Comparison of ENCODE assay signal across 10 cellular contexts in genomic region chr2:10404324-10405143, GRCh38. TPM values are rescaled to one million over a fixed set of nuclear protein-coding genes. Genes with fewer than 3 reads are reported as not detected.
DNase-seq lines count a peak whose midpoint lies in the region; ATAC-seq, FAIRE-seq and TF ChIP-seq lines count a peak whose summit lies in the region.
"Had no signal": no experiment of that assay in that cellular context is flagged by ENCODE, and none has a peak within 500 bp of the region (broad histone marks: within the 10 kb centered on the region; RNA-seq: fewer than 3 reads in every experiment).

No MANE protein-coding gene starts in this region.

- H3K9ac ChIP-seq in endothelial cell of umbilical vein (replicated peaks; ENCODE audit: extremely low read depth, insufficient read depth, low read length) = peak overlapping the region; percentile 54
- H3K9ac ChIP-seq in smooth muscle cell (ENCODE audit: low read depth) = no peak overlapping the region

- dilution Hi-C loops in endothelial cell of umbilical vein (cut with MboI; ENCODE audit: extremely low pct_ligation_motif_present, low sequenced_read_pairs) = no loop called here

- no peak for TF ChIP-seq CTCF in endothelial cell of umbilical vein (IDR thresholded peaks at IDR 0.05; ENCODE audit: extremely low read depth in 1 of 2, insufficient read depth in 1 of 2, low read depth in 1 of 2, low read length in 2 of 2)
- TF ChIP-seq CTCF in smooth muscle cell (IDR thresholded peaks at IDR 0.05; ENCODE audit: borderline replicate concordance, insufficient read depth, poor library complexity, severe bottlenecking) = no peak

- no peak overlapping the region for H2AFZ ChIP-seq in endothelial cell of umbilical vein (ENCODE audit: low read depth, low read length)
- H2AFZ ChIP-seq in smooth muscle cell (ENCODE audit: low read depth) = no peak overlapping the region

- H3K9me1 ChIP-seq in endothelial cell of umbilical vein (replicated peaks; ENCODE audit: control insufficient read depth, extremely low read depth, insufficient read depth, low read length) = no peaks in the 10 kb centered on the region

- peaks cover 28 to 29% of the 10 kb centered on the region in 2 donors for H3K36me3 Mint-ChIP-seq in stimulated activated naive B cell treated with anti-CD40 and anti-IgM and Interleukin-4, amounts not matched to agents 10 μg/mL and 1 μg/mL and 100 μg/mL, for 72 hours

- H4K20me1 ChIP-seq in endothelial cell of umbilical vein (replicated peaks; ENCODE audit: control insufficient read depth, extremely low read depth, insufficient read depth, low read length) (no peaks in the 10 kb centered on the region), smooth muscle cell (ENCODE audit: low read depth) (no peaks in the 10 kb centered on the region)

- POLR2A ChIA-PET in endothelial cell of umbilical vein (lab: Charles Lee) = no interaction called here

- H3K79me2 ChIP-seq in endothelial cell of umbilical vein (ENCODE audit: control insufficient read depth, insufficient read depth, low read length) (peaks cover 1% of the 10 kb centered on the region), smooth muscle cell (ENCODE audit: low read depth) (no peaks in the 10 kb centered on the region)

- FAIRE-seq in endothelial cell of umbilical vein (lab: Jason Lieb, UNC) = peak; percentile 18

- H3K36me3 ChIP-seq in endothelial cell of umbilical vein (ENCODE audit: control insufficient read depth in 2 of 2, extremely low read depth in 1 of 2, insufficient read depth in 2 of 2, low read length in 2 of 2) (peaks cover 0 to 3% of the 10 kb centered on the region in 2 experiments), smooth muscle cell (ENCODE audit: low read depth) (no peaks in the 10 kb centered on the region)

- DNase-seq in A172 (ENCODE audit: low spot score) = peak; percentile 58
- DNase-seq in NCI-H69 (lab: John Stamatoyannopoulos, UW) = peak; percentile 23
- DNase-seq in endothelial cell of umbilical vein (ENCODE audit: low read depth, low spot score) = no peak
- DNase-seq in myocyte (ENCODE audit: low read depth) = peak; percentile 76
- no peak for DNase-seq in NOMO-1 treated with dmso at 0.1 percent for 144 hours (lab: John Stamatoyannopoulos, UW; ENCODE audit: unreplicated experiment)
- no peak for DNase-seq in T-helper 9 cell
- no peak for DNase-seq in smooth muscle cell (lab: John Stamatoyannopoulos, UW; ENCODE audit: unreplicated experiment)
- no peak for DNase-seq in stimulated activated naive B cell treated with anti-CD40 and anti-IgM and Interleukin-4, amounts not matched to agents 10 μg/mL and 1 μg/mL and 100 μg/mL, for 72 hours
- DNase-seq: NCI-H1048 had no signal

- TF ChIP-seq POLR2A in endothelial cell of umbilical vein (IDR thresholded peaks at IDR 0.05; ENCODE audit: low read depth, low read length) = no peak

- peaks cover 79% of the 10 kb centered on the region for H3K4me1 ChIP-seq in endothelial cell of umbilical vein (ENCODE audit: control insufficient read depth, extremely low read depth, insufficient read depth, low read length)
- H3K4me1 ChIP-seq in smooth muscle cell (ENCODE audit: low read depth) = peaks cover 3% of the 10 kb centered on the region

- H3K4me2 ChIP-seq in endothelial cell of umbilical vein (ENCODE audit: insufficient read depth, low read length) (peak overlapping the region; percentile 1), smooth muscle cell (no peak overlapping the region)

- H3K9me3 Mint-ChIP-seq in stimulated activated naive B cell treated with anti-CD40 and anti-IgM and Interleukin-4, amounts not matched to agents 10 μg/mL and 1 μg/mL and 100 μg/mL, for 72 hours = no peaks in the 10 kb centered on the region

- H3K4me3 Mint-ChIP-seq in stimulated activated naive B cell treated with anti-CD40 and anti-IgM and Interleukin-4, amounts not matched to agents 10 μg/mL and 1 μg/mL and 100 μg/mL, for 72 hours = no peak overlapping the region

- H3K27me3 ChIP-seq in endothelial cell of umbilical vein (ENCODE audit: control insufficient read depth in 2 of 2, insufficient read depth in 2 of 2, low read length in 2 of 2) (no peaks in the 10 kb centered on the region), smooth muscle cell (ENCODE audit: low read depth) (no peaks in the 10 kb centered on the region)
- H3K27me3 ChIP-seq: neutrophil had no signal

- no peaks in the 10 kb centered on the region for H3K27me3 Mint-ChIP-seq in stimulated activated naive B cell treated with anti-CD40 and anti-IgM and Interleukin-4, amounts not matched to agents 10 μg/mL and 1 μg/mL and 100 μg/mL, for 72 hours

- no peaks in the 10 kb centered on the region for H3K9me3 ChIP-seq in endothelial cell of umbilical vein (replicated peaks; ENCODE audit: control insufficient read depth, insufficient read depth, low read length)
- H3K9me3 ChIP-seq in smooth muscle cell (replicated peaks; ENCODE audit: low read depth) = no peaks in the 10 kb centered on the region
- H3K9me3 ChIP-seq: neutrophil had no signal

- H3K27ac ChIP-seq in endothelial cell of umbilical vein (ENCODE audit: insufficient read depth, low read depth, low read length) (peak overlapping the region; percentile 74), smooth muscle cell (ENCODE audit: low read depth) (no peak overlapping the region)
- H3K27ac ChIP-seq: neutrophil had no signal

- no peaks in the 10 kb centered on the region for H3F3A ChIP-seq in smooth muscle cell (ENCODE audit: low read depth)

- H3K4me1 Mint-ChIP-seq in stimulated activated naive B cell treated with anti-CD40 and anti-IgM and Interleukin-4, amounts not matched to agents 10 μg/mL and 1 μg/mL and 100 μg/mL, for 72 hours = peaks cover 51 to 81% of the 10 kb centered on the region in 2 donors

- WGBS in smooth muscle cell (ENCODE audit: low lambda C conversion rate) = 90% methylated on average over 20 of the region's 20 CpGs

- CTCF ChIA-PET in endothelial cell of umbilical vein (lab: Charles Lee) = interaction anchor here (0.9 to 7.7 kb wide), 7 partner anchors 22 to 279 kb away, joined by 3 to 212 read pairs (median 6); partner anchors contain the start of gene HPCAL1

- no peak for ATAC-seq in stimulated activated naive B cell treated with anti-CD40 and anti-IgM and Interleukin-4, amounts not matched to agents 10 μg/mL and 1 μg/mL and 100 μg/mL, for 72 hours (replicated peaks)

- intact Hi-C loops in endothelial cell of umbilical vein (cut with micrococcal nuclease) = loop anchor here (1.0 kb wide), 2 partner anchors 74 to 100 kb away; no protein-coding TSS in a partner anchor

- no peak overlapping the region for H3K4me3 ChIP-seq in endothelial cell of umbilical vein (replicated peaks in 1 of 3; ENCODE audit: insufficient read depth in 1 of 3, low read depth in 1 of 3, low read length in 3 of 3)
- no peak overlapping the region for H3K4me3 ChIP-seq in smooth muscle cell

- H3K27ac Mint-ChIP-seq in stimulated activated naive B cell treated with anti-CD40 and anti-IgM and Interleukin-4, amounts not matched to agents 10 μg/mL and 1 μg/mL and 100 μg/mL, for 72 hours = no peak overlapping the region

- BruUV-seq in endothelial cell of umbilical vein (replicated peaks; lab: Mats Ljungman, UMichigan) = no TSS peak

TF ChIP-seq in endothelial cell of umbilical vein, 7 proteins besides CTCF, POLR2A, EP300 and RAD21:
- TF ChIP-seq MAX (IDR thresholded peaks at IDR 0.05; ENCODE audit: insufficient read depth, insufficient read length) (no peak), MYC (IDR thresholded peaks at IDR 0.05; ENCODE audit: low read depth, low read length) (no peak), POLR2AphosphoS5 (IDR thresholded peaks at IDR 0.05; ENCODE audit: insufficient read depth, low read depth, low read length) (no peak), FOS (IDR thresholded peaks at IDR 0.05; ENCODE audit: borderline replicate concordance, insufficient read depth, low read length) (no peak), GATA2 (IDR thresholded peaks at IDR 0.05; ENCODE audit: insufficient read depth, insufficient read length, low read depth, low read length) (no peak), EZH2 (IDR thresholded peaks at IDR 0.05; ENCODE audit: borderline replicate concordance, low read depth, low read length, severe bottlenecking) (no peak), JUN (IDR thresholded peaks at IDR 0.05; ENCODE audit: borderline replicate concordance, insufficient read depth, insufficient read length, low read depth) (no peak)

RNA-seq across cellular contexts. Expression of gene ODC1, which starts 43.6 kb away (rescaled TPM):
- 308 and 372 TPM in 2 replicates for total RNA-seq in A172 (2014; rRNA removed; shearing (Covaris generic))
- total RNA-seq in endothelial cell of umbilical vein (104 and 109 TPM in 2 replicates), myocyte (338 and 376 TPM in 2 replicates), smooth muscle cell (27.6 and 34.7 TPM in 2 replicates)
- polyA plus RNA-seq in endothelial cell of umbilical vein (94.8 and 132 TPM in 2 replicates), smooth muscle cell (22.4 and 32.9 TPM in 2 replicates)
- polyA plus RNA-seq in endothelial cell of umbilical vein (2011; cell fraction: cytosol; rRNA removed) = 142 and 171 TPM in 2 replicates
- 101 and 125 TPM in 2 replicates for polyA plus RNA-seq in endothelial cell of umbilical vein (2011; cell fraction: nucleus; rRNA removed)
- polyA plus RNA-seq in endothelial cell of umbilical vein (2012) = 129 and 240 TPM in 2 replicates
- polyA minus RNA-seq in endothelial cell of umbilical vein = 116 and 149 TPM in 2 replicates
- polyA minus RNA-seq in endothelial cell of umbilical vein (2011; cell fraction: cytosol; rRNA and poly(A)+ RNA removed) = 118 TPM
- polyA minus RNA-seq in endothelial cell of umbilical vein (2011; cell fraction: nucleus; rRNA and poly(A)+ RNA removed) = 29.3 and 45.7 TPM in 2 replicates
- 107 TPM for polyA plus RNA-seq in myocyte (2012)

Comparison
In these comparisons a context has a peak if more than half of its experiments do, and no peak if none do; other contexts are left out.
1. DNase-seq: peak in A172 (single experiment), NCI-H69 (single experiment) and myocyte (single experiment); none in endothelial cell of umbilical vein (single experiment), NOMO-1 treated with dmso at 0.1 percent for 144 hours (single experiment), T-helper 9 cell (single experiment), smooth muscle cell (single experiment) and stimulated activated naive B cell treated with anti-CD40 and anti-IgM and Interleukin-4, amounts not matched to agents 10 μg/mL and 1 μg/mL and 100 μg/mL, for 72 hours (single experiment).